Comparison of ENCODE assay signal across 21 cellular contexts in genomic region chr12:30320561-30320960, GRCh38.
A peak's percentile ranks its signal among the peaks of the same experiment; 100 is the strongest.
DNase-seq lines count a peak whose midpoint lies in the region; ATAC-seq, FAIRE-seq and TF ChIP-seq lines count a peak whose summit lies in the region.
"Had no signal": no experiment of that assay in that cellular context is flagged by ENCODE, and none has a peak within 500 bp of the region (broad histone marks: within the 10 kb centered on the region; RNA-seq: fewer than 3 reads in every experiment).

No MANE protein-coding gene starts in this region.

- no peaks in the 10 kb centered on the region for H4K20me1 ChIP-seq in K562 (replicated peaks; ENCODE audit: control insufficient read depth, insufficient read depth, low read length)
- H4K20me1 ChIP-seq: BLaER1 had no signal

- no peak overlapping the region for H2BK15ac ChIP-seq in neuronal stem cell (ENCODE audit: low read length)

- CTCF ChIA-PET in K562 (lab: Yijun Ruan, JAX; ENCODE audit: low intra/inter-chr PET ratio): no interaction called here

- no peak overlapping the region for H3K9ac ChIP-seq in K562 (ENCODE audit: insufficient read depth in 1 of 2, low read depth in 2 of 2, low read length in 2 of 2)
- no peak overlapping the region for H3K9ac ChIP-seq in neuronal stem cell (ENCODE audit: low read depth, low read length, poor library complexity)
- H3K9ac ChIP-seq: BLaER1 had no signal

- no peaks in the 10 kb centered on the region for H3K9me3 ChIP-seq in K562 (replicated peaks; ENCODE audit: control insufficient read depth, insufficient read depth, low read depth, low read length)
- no peaks in the 10 kb centered on the region for H3K9me3 ChIP-seq in neuronal stem cell (replicated peaks in 1 of 2; ENCODE audit: control insufficient read depth in 2 of 2, insufficient read depth in 1 of 2, low read depth in 1 of 2, low read length in 2 of 2)
- H3K9me3 ChIP-seq: BLaER1 had no signal

- DNase-seq in DMS53 (lab: John Stamatoyannopoulos, UW): peak; percentile 46
- no peak for DNase-seq in DMS53 treated with DMSO at 0.1 percent for 48 hours (lab: John Stamatoyannopoulos, UW; ENCODE audit: unreplicated experiment)
- DNase-seq in K562 (ENCODE audit: extremely low read depth in 1 of 4, low spot score in 3 of 4): peak; percentile 6 to 27 (median 17)
- no peak for DNase-seq in neuronal stem cell (ENCODE audit: low spot score)
- no peak for DNase-seq in stimulated activated naive CD8-positive, alpha-beta T cell treated with anti-CD3 and anti-CD28 coated beads, Interleukin-15, Interleukin-2, amounts not matched to agents 100 U/mL and 50 U/mL, for 24 hours
- no peak for DNase-seq in sciatic nerve (ENCODE audit: low spot score)
- DNase-seq: Caco-2; CD4-positive, CD25-positive, alpha-beta regulatory T cell; CD8-positive, alpha-beta T cell; DMS153; DMS79 treated with DMSO at 0.1 percent for 48 hours; GF-D8; H9 had no signal

- TF ChIP-seq POLR2A in K562 (conservative IDR thresholded peaks at IDR 0.05): no peak

- no peak overlapping the region for H3K27ac ChIP-seq in K562 (ENCODE audit: extremely low read depth, low read depth, low read length)
- H3K27ac ChIP-seq in neuronal stem cell (replicated peaks; ENCODE audit: low read length): no peak overlapping the region
- H3K27ac ChIP-seq: 22Rv1, BLaER1, C4-2B had no signal

- WGBS in K562 (ENCODE audit: insufficient coverage, low coverage, missing lambda C conversion rate): 1% methylated on average over 13 of the region's 13 CpGs
- WGBS in neuronal stem cell (ENCODE audit: extremely low coverage in 2 of 2, insufficient read length in 2 of 2, insufficient replicate concordance in 1 of 2), 2 donors: no CpG with 5 or more reads among the region's 13 CpGs

- no peak for FAIRE-seq in K562 (lab: Jason Lieb, UNC)
- FAIRE-seq: A204.1, GM12891, GM18507 had no signal

- no peak overlapping the region for H3K4me2 ChIP-seq in K562 (ENCODE audit: insufficient read depth, low read length)
- H3K4me2 ChIP-seq in neuronal stem cell (ENCODE audit: insufficient read depth, low read length, poor library complexity, severe bottlenecking): no peak overlapping the region
- H3K4me2 ChIP-seq: BLaER1, GM23338 had no signal

- H4K91ac ChIP-seq in neuronal stem cell (ENCODE audit: low read depth, low read length, poor library complexity): no peak overlapping the region

- H2BK12ac ChIP-seq in neuronal stem cell (ENCODE audit: low read length): no peak overlapping the region

- ATAC-seq in K562 (peak; percentile 40; the same call in 1 of the 3 replicates), sciatic nerve (no peak)
- ATAC-seq in stimulated activated naive CD8-positive, alpha-beta T cell treated with anti-CD3 and anti-CD28 coated beads, Interleukin-15, Interleukin-2, amounts not matched to agents 100 U/mL and 50 U/mL, for 24 hours: no peak
- ATAC-seq: CD8-positive, alpha-beta T cell; GM23338; HCT116 had no signal

- no peaks in the 10 kb centered on the region for H3K9me1 ChIP-seq in K562 (ENCODE audit: control insufficient read depth, insufficient read depth, low read length)

- no peak overlapping the region for H2BK5ac ChIP-seq in neuronal stem cell (ENCODE audit: low read length)

- no peak overlapping the region for H3K18ac ChIP-seq in neuronal stem cell (ENCODE audit: low read length)

- H3K4me1 ChIP-seq in K562 (replicated peaks in 1 of 2; ENCODE audit: control insufficient read depth in 2 of 2, insufficient read depth in 2 of 2, low read length in 2 of 2): no peaks in the 10 kb centered on the region
- no peaks in the 10 kb centered on the region for H3K4me1 ChIP-seq in neuronal stem cell (ENCODE audit: control insufficient read depth in 2 of 2, insufficient read depth in 1 of 2, low read depth in 1 of 2, low read length in 2 of 2)
- H3K4me1 ChIP-seq: BLaER1, Caco-2 had no signal

- in situ Hi-C loops in K562 (cut with MboI): no loop called here

- H3K14ac ChIP-seq in neuronal stem cell (ENCODE audit: low read length): no peak overlapping the region

- no peaks in the 10 kb centered on the region for H3K79me2 ChIP-seq in K562 (ENCODE audit: control insufficient read depth, insufficient read depth, low read length)

- H2AFZ ChIP-seq in K562 (ENCODE audit: low read depth, low read length) (no peak overlapping the region), neuronal stem cell (ENCODE audit: low read length) (no peak overlapping the region)
- H2AFZ ChIP-seq: GM23338 had no signal

- no TSS peak for BruUV-seq in K562 (replicated peaks; lab: Mats Ljungman, UMichigan)

- no peak overlapping the region for H2AK5ac ChIP-seq in neuronal stem cell (ENCODE audit: low read depth, low read length)

- intact Hi-C loops in K562 (cut with micrococcal nuclease) (no loop called here), sciatic nerve (cut with DNase I) (no loop called here)

- H4K8ac ChIP-seq in neuronal stem cell (ENCODE audit: low read depth, low read length): no peak overlapping the region

- H3K4ac ChIP-seq in neuronal stem cell (ENCODE audit: low read length): no peak overlapping the region

- H3K4me3 ChIP-seq in K562: no peak overlapping the region
- no peak overlapping the region for H3K4me3 ChIP-seq in neuronal stem cell (ENCODE audit: low read length in 2 of 2)
- H3K4me3 ChIP-seq: BLaER1, GM23338 had no signal

- no peak overlapping the region for H2BK120ac ChIP-seq in neuronal stem cell (ENCODE audit: low read depth, low read length)

- no peak for TF ChIP-seq CTCF in K562 (IDR thresholded peaks at IDR 0.05 in 2 of 3, conservative IDR thresholded peaks at IDR 0.05 in 1 of 3; ENCODE audit: insufficient read depth in 2 of 3, low read depth in 1 of 3, low read length in 3 of 3)

- no peaks in the 10 kb centered on the region for H3K79me1 ChIP-seq in neuronal stem cell (ENCODE audit: low read depth, low read length)

- H3K36me3 ChIP-seq in K562 (ENCODE audit: control insufficient read depth, insufficient read depth, low read length) (no peaks in the 10 kb centered on the region), neuronal stem cell (replicated peaks in 1 of 2; ENCODE audit: control insufficient read depth in 2 of 2, insufficient read depth in 2 of 2, low read length in 2 of 2) (no peaks in the 10 kb centered on the region)
- H3K36me3 ChIP-seq: BLaER1 had no signal

- POLR2A ChIA-PET in K562 (lab: Yijun Ruan, JAX): no interaction called here

- H3K27me3 ChIP-seq in K562 (ENCODE audit: control insufficient read depth in 2 of 2, insufficient read depth in 2 of 2, low read length in 2 of 2) (peaks cover 0 to 14% of the 10 kb centered on the region in 2 experiments; a peak in 2 of 5 replicates), neuronal stem cell (ENCODE audit: control insufficient read depth in 3 of 3, insufficient read depth in 3 of 3, low read depth in 1 of 3, low read length in 3 of 3) (no peaks in the 10 kb centered on the region)
- H3K27me3 ChIP-seq: BLaER1 had no signal

- H3K23ac ChIP-seq in neuronal stem cell (ENCODE audit: low read depth, low read length, poor library complexity): peak overlapping the region; percentile 30

- no peak for TF ChIP-seq RAD21 in K562 (CRISPR knock-in tag; conservative IDR thresholded peaks at IDR 0.05 in 1 of 2, IDR thresholded peaks at IDR 0.05 in 1 of 2)

- no peak for TF ChIP-seq EP300 in K562 (IDR thresholded peaks at IDR 0.05; ENCODE audit: low read length)

TF ChIP-seq in K562, 482 proteins besides CTCF, POLR2A, EP300 and RAD21:
- TF ChIP-seq PKNOX1 (IDR thresholded peaks at IDR 0.05) (peak; percentile 83), PBX2 (CRISPR knock-in tag; IDR thresholded peaks at IDR 0.05; ENCODE audit: low read depth) (no peak), PBX2 (tag; conservative IDR thresholded peaks at IDR 0.05; ENCODE audit: low read depth) (0 out of 2 replicates have a peak, but pooled peaks have one; percentile 23), ZNF274 (IDR thresholded peaks at IDR 0.05; ENCODE audit: borderline replicate concordance, low read depth, low read length) (no peak), ATF1 (CRISPR knock-in tag; IDR thresholded peaks at IDR 0.05) (no peak), ATF1 (tag; IDR thresholded peaks at IDR 0.05) (no peak)

Comparison
In these comparisons a context has a peak if more than half of its experiments do, and no peak if none do; other contexts are left out.
1. DNase-seq: peak in DMS53 (single experiment) and K562 (4 of 4); none in DMS53 treated with DMSO at 0.1 percent for 48 hours (single experiment), neuronal stem cell (single experiment), stimulated activated naive CD8-positive, alpha-beta T cell treated with anti-CD3 and anti-CD28 coated beads, Interleukin-15, Interleukin-2, amounts not matched to agents 100 U/mL and 50 U/mL, for 24 hours (single experiment) and sciatic nerve (single experiment).